In the genomic region with DNA sequence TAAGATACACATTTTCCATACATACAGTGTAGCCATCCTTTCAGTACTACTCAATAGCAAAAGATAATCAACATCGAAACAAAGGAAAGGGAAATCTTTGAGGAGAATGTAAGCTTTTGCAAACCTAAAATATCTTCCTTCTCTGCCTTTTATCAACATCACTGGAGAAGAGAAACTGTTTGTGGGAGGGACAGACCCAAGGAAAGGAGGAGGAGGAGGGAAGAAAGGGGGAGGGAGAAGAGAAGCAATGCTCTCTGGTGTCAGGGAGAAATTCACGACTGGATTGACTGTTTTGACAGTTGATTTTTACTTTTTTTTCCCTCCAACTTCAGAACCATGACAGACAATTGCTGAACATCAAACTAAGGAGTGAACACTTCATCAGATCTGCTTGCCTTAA, we compare ENCODE assay signal across 1 cellular context.
TF ChIP-seq lines count a peak whose summit lies in the region.

No MANE protein-coding gene starts in this region.

TF ChIP-seq in GM23338, 12 proteins besides CTCF, POLR2A, EP300 and RAD21 (continued from another document):
- TF ChIP-seq, protein P1, sequence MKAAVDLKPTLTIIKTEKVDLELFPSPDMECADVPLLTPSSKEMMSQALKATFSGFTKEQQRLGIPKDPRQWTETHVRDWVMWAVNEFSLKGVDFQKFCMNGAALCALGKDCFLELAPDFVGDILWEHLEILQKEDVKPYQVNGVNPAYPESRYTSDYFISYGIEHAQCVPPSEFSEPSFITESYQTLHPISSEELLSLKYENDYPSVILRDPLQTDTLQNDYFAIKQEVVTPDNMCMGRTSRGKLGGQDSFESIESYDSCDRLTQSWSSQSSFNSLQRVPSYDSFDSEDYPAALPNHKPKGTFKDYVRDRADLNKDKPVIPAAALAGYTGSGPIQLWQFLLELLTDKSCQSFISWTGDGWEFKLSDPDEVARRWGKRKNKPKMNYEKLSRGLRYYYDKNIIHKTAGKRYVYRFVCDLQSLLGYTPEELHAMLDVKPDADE (IDR thresholded peaks at IDR 0.05), result no peak
- no peak for TF ChIP-seq POLR2AphosphoS5 (IDR thresholded peaks at IDR 0.05; ENCODE audit: low read depth)
